Comparison of ENCODE assay signal across 13 cellular contexts in genomic region chr1:91011726-91012125, GRCh38. TPM values are rescaled to one million over a fixed set of nuclear protein-coding genes. Genes with fewer than 3 reads are reported as not detected.
DNase-seq lines count a peak whose midpoint lies in the region; ATAC-seq and TF ChIP-seq lines count a peak whose summit lies in the region.
"Had no signal": no experiment of that assay in that cellular context is flagged by ENCODE, and none has a peak within 500 bp of the region (broad histone marks: within the 10 kb centered on the region; RNA-seq: fewer than 3 reads in every experiment).

No MANE protein-coding gene starts in this region.

- peaks cover 0 to 13% (median 12%) of the 10 kb centered on the region in 3 experiments; a peak in 6 of 7 replicates for H3K36me3 Mint-ChIP-seq in H9 (ENCODE audit: insufficient read depth in 1 of 3, low read depth in 3 of 3)

- no peak overlapping the region for H2BK120ac ChIP-seq in H9 (ENCODE audit: low read depth, low read length, poor library complexity, severe bottlenecking)

- no TSS peak for BruUV-seq in mammary epithelial cell (replicated peaks; lab: Mats Ljungman, UMichigan)

- H3K4me1 ChIP-seq in GM23248 (ENCODE audit: insufficient read depth), result peaks cover 26% of the 10 kb centered on the region; the same call in 1 of the 2 replicates
- H3K4me1 ChIP-seq in mammary epithelial cell (ENCODE audit: insufficient read depth, low read length), result peaks cover 27% of the 10 kb centered on the region
- H3K4me1 ChIP-seq in H9 (ENCODE audit: insufficient read depth, low read length), result peaks cover 12% of the 10 kb centered on the region; the same call in 1 of the 2 replicates

- dilution Hi-C loops in mammary epithelial cell (cut with HindIII; ENCODE audit: low sequenced_read_pairs), result no loop called here

- H3K23me2 ChIP-seq in H9 (ENCODE audit: insufficient read length, low read depth, low read length, poor library complexity, severe bottlenecking), result no peaks in the 10 kb centered on the region

- H2BK15ac ChIP-seq in H9 (ENCODE audit: low read depth, low read length), result no peak overlapping the region

- no peak overlapping the region for H4K5ac ChIP-seq in H9 (ENCODE audit: insufficient read length, low read depth, low read length)

- peak; percentile 34 for DNase-seq in AG08395 (ENCODE audit: low spot score)
- DNase-seq in GM23248, result peak; percentile 66
- DNase-seq in mammary epithelial cell, result peak; percentile 9
- DNase-seq in left lobe of liver (ENCODE audit: low spot score), result no peak
- no peak for DNase-seq in H9
- no peak for DNase-seq in NCI-H510A treated with DMSO at 0.1 percent for 48 hours (lab: John Stamatoyannopoulos, UW)
- no peak for DNase-seq in GOT3 (lab: John Stamatoyannopoulos, UW)
- no peak for DNase-seq in DMS153 (lab: John Stamatoyannopoulos, UW)
- DNase-seq: activated CD8-positive, alpha-beta memory T cell treated with anti-CD3 and anti-CD28 coated beads for 24 hours; activated gamma-delta T cell treated with Interleukin-2 at 50 U/mL for 16 hours; NCI-H1105; NCI-H748 treated with DMSO at 0.1 percent for 48 hours had no signal

- peaks cover 16% of the 10 kb centered on the region for H3F3A ChIP-seq in GM23248 (ENCODE audit: insufficient read depth)

- intact Hi-C loops in mammary epithelial cell (cut with micrococcal nuclease), result no loop called here

- in situ Hi-C loops in GM23248 (cut with MboI), result no loop called here
- in situ Hi-C loops in mammary epithelial cell (cut with MboI; ENCODE audit: low sequenced_read_pairs in 2 of 2), result no loop called here

- no peaks in the 10 kb centered on the region for H3K9me2 ChIP-seq in GM23248 (ENCODE audit: insufficient read depth)

- H2AK5ac ChIP-seq in H9 (ENCODE audit: insufficient read length, low read length), result no peak overlapping the region

- H3T11ph ChIP-seq in H9 (ENCODE audit: low read length), result no peak overlapping the region

- H2AFZ ChIP-seq in GM23248, result no peak overlapping the region
- H2AFZ ChIP-seq in mammary epithelial cell (ENCODE audit: low read depth, low read length), result no peak overlapping the region
- no peak overlapping the region for H2AFZ ChIP-seq in H9 (ENCODE audit: low read length)

- H3K9ac ChIP-seq in GM23248, result no peak overlapping the region
- no peak overlapping the region for H3K9ac ChIP-seq in mammary epithelial cell (ENCODE audit: insufficient read depth, low read length)
- no peak overlapping the region for H3K9ac ChIP-seq in H9 (ENCODE audit: extremely low read depth, insufficient read length, low read length)

- H3K4me3 Mint-ChIP-seq in H9, result no peak overlapping the region
- H3K4me3 Mint-ChIP-seq: nephron had no signal

- H3K27me3 ChIP-seq in GM23248 (replicated peaks; ENCODE audit: insufficient read depth) (no peaks in the 10 kb centered on the region), mammary epithelial cell (ENCODE audit: insufficient read depth, low read length) (no peaks in the 10 kb centered on the region), H9 (ENCODE audit: insufficient read depth, low read length) (no peaks in the 10 kb centered on the region)

- H3K4ac ChIP-seq in H9 (ENCODE audit: low read depth, low read length), result no peak overlapping the region

- H3K4me2 ChIP-seq in GM23248 (ENCODE audit: unreplicated experiment) (no peak overlapping the region), mammary epithelial cell (ENCODE audit: insufficient read depth, low read depth, low read length) (no peak overlapping the region), H9 (ENCODE audit: insufficient read depth, insufficient read length, low read length) (no peak overlapping the region)

- no peak overlapping the region for H4K91ac ChIP-seq in H9 (ENCODE audit: insufficient read length, low read depth, low read length)

- H3K27ac ChIP-seq in GM23248, result no peak overlapping the region
- no peak overlapping the region for H3K27ac ChIP-seq in mammary epithelial cell (ENCODE audit: insufficient read depth, low read depth, low read length)
- H3K27ac ChIP-seq in H9 (ENCODE audit: insufficient read length, low read depth, low read length), result no peak overlapping the region

- no peak overlapping the region for H3K18ac ChIP-seq in H9 (ENCODE audit: insufficient read length, low read depth, low read length)

- no peaks in the 10 kb centered on the region for H3K27me3 Mint-ChIP-seq in H9 (ENCODE audit: low read depth)

- H3K79me1 ChIP-seq in H9 (ENCODE audit: insufficient read depth, low read depth, low read length, poor library complexity, severe bottlenecking), result peaks cover 10% of the 10 kb centered on the region

- H2BK5ac ChIP-seq in H9 (ENCODE audit: insufficient read length, low read length), result no peak overlapping the region

- peaks cover 71 to 72% of the 10 kb centered on the region in 2 experiments for H3K4me1 Mint-ChIP-seq in H9

- H4K8ac ChIP-seq in H9 (replicated peaks; ENCODE audit: insufficient read length, low read depth, low read length), result no peak overlapping the region

- WGBS in GM23248 (ENCODE audit: low coverage in 1 of 2, low lambda C conversion rate in 2 of 2, missing lambda C conversion rate in 2 of 2), 2 experiments, result 90 to 96% methylated on average over 1 of the region's 1 CpG
- 0% methylated on average over 1 of the region's 1 CpG for WGBS in mammary epithelial cell (ENCODE audit: low coverage, missing lambda C conversion rate)
- no CpG with 5 or more reads among the region's 1 CpG for WGBS in H9 (ENCODE audit: extremely low coverage, insufficient read length, low lambda C conversion rate)

- ATAC-seq in left lobe of liver, result peak; percentile 30

- H3K9me3 Mint-ChIP-seq in H9, result peaks cover 0 to 2% of the 10 kb centered on the region in 2 experiments; a peak in 1 of 5 replicates

- no peak overlapping the region for H2BK12ac ChIP-seq in H9 (ENCODE audit: insufficient read length, low read depth, low read length)

- H3K56ac ChIP-seq in H9 (ENCODE audit: insufficient read length, low read depth, low read length), result no peak overlapping the region

- H3K4me3 ChIP-seq in GM23248 (no peak overlapping the region), mammary epithelial cell (replicated peaks in 1 of 3; ENCODE audit: insufficient read depth in 1 of 3, low read depth in 2 of 3, low read length in 3 of 3) (no peak overlapping the region)

- H2BK20ac ChIP-seq in H9 (ENCODE audit: low read depth, low read length, poor library complexity, severe bottlenecking), result no peak overlapping the region

- CTCF ChIA-PET in mammary epithelial cell (lab: Charles Lee; ENCODE audit: low non-redundant PET), result no interaction called here

- TF ChIP-seq CTCF in mammary epithelial cell (conservative IDR thresholded peaks at IDR 0.05 in 1 of 2, IDR thresholded peaks at IDR 0.05 in 1 of 2; ENCODE audit: extremely low read depth in 1 of 2, insufficient read depth in 1 of 2, low read depth in 1 of 2, low read length in 2 of 2) (no peak), H9 (conservative IDR thresholded peaks at IDR 0.05) (no peak)

- H3K14ac ChIP-seq in H9 (ENCODE audit: insufficient read depth, low read length), result no peak overlapping the region

- H3K79me2 ChIP-seq in GM23248 (ENCODE audit: insufficient read depth) (peaks cover 100% of the 10 kb centered on the region), mammary epithelial cell (ENCODE audit: insufficient read depth, low read length) (peaks cover 92% of the 10 kb centered on the region), H9 (ENCODE audit: insufficient read depth, low read length) (peaks cover 42% of the 10 kb centered on the region; the same call in 1 of the 2 replicates)

- H4K20me1 ChIP-seq in GM23248 (ENCODE audit: insufficient read depth), result peaks cover 6% of the 10 kb centered on the region; the same call in 1 of the 2 replicates
- H4K20me1 ChIP-seq in mammary epithelial cell (ENCODE audit: insufficient read depth, low read length), result no peaks in the 10 kb centered on the region
- H4K20me1 ChIP-seq in H9 (ENCODE audit: control insufficient read depth, insufficient read depth, insufficient read length), result no peaks in the 10 kb centered on the region

- H3K36me3 ChIP-seq in GM23248 (ENCODE audit: low read depth) (no peaks in the 10 kb centered on the region), mammary epithelial cell (ENCODE audit: insufficient read depth, low read length) (no peaks in the 10 kb centered on the region)

- H3K27ac Mint-ChIP-seq in H9, result peak overlapping the region in 1 of 3 experiments; percentile 48; a peak in 2 of 7 replicates
- H3K27ac Mint-ChIP-seq: nephron had no signal

- H3K9me3 ChIP-seq in GM23248 (ENCODE audit: low read depth) (no peaks in the 10 kb centered on the region), mammary epithelial cell (replicated peaks; ENCODE audit: insufficient read depth, low read length) (no peaks in the 10 kb centered on the region), H9 (ENCODE audit: control insufficient read depth, low read depth, low read length) (no peaks in the 10 kb centered on the region)

- H3K23ac ChIP-seq in H9 (ENCODE audit: insufficient read length, low read depth, low read length), result no peak overlapping the region

RNA-seq across cellular contexts. Expression of gene ZNF644, which starts 10.1 kb away (rescaled TPM):
- total RNA-seq in GM23248 (2014; rRNA removed; shearing (Covaris generic)), result 35.9 and 36.9 TPM in 2 replicates
- polyA plus RNA-seq in GM23248 (2016; fragmentation: Nextera tagmentation; extraction: Ambion mirVana) (34.1 and 34.5 TPM in 2 replicates), mammary epithelial cell (11.0 TPM)
- total RNA-seq in mammary epithelial cell (10 to 100 TPM; 45.1 to 77.3 TPM), left lobe of liver (18.3 TPM), H9 (2021) (78.9 and 80.7 TPM in 2 replicates)
- 92.6 TPM for polyA minus RNA-seq in mammary epithelial cell

Comparison
In these comparisons a context has a peak if more than half of its experiments do, and no peak if none do; other contexts are left out.
1. DNase-seq: peak in AG08395 (single experiment), GM23248 (single experiment) and mammary epithelial cell (single experiment); none in left lobe of liver (single experiment), H9 (single experiment), NCI-H510A treated with DMSO at 0.1 percent for 48 hours (single experiment), GOT3 (single experiment) and DMS153 (single experiment).